ENCODE assay signal across 9 cellular contexts in the genomic region with DNA sequence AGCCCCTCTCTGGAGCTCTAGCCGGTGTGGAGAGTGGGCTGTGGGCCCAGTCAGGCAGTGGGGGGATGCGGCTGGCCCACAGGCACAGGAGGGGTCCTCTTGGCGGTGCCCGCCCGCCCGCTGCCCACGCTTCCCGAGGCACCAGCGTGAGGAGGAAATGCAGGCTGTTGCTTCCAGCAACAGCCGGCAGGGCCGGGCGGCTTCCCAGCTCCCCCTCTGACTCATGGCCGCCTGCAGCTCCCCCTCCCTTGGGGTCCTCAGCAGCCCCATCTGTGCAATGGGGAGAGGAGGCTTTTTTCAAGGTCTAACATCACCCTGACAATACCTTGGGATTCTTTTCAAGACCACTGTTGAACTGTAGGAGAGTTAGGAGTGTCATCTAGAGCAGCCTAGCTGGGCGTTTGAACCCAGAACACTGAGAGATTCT. TPM values are rescaled to one million over a fixed set of nuclear protein-coding genes. Genes with fewer than 3 reads are reported as not detected.
DNase-seq lines count a peak whose midpoint lies in the region; ATAC-seq and TF ChIP-seq lines count a peak whose summit lies in the region.
"Had no signal": no experiment of that assay in that cellular context is flagged by ENCODE, and none has a peak within 500 bp of the region (broad histone marks: within the 10 kb centered on the region; RNA-seq: fewer than 3 reads in every experiment).

No MANE protein-coding gene starts in this region.

- no peak for TF ChIP-seq CTCF in coronary artery (IDR thresholded peaks at IDR 0.05)
- TF ChIP-seq CTCF in GM13976 (IDR thresholded peaks at IDR 0.05; ENCODE audit: borderline replicate concordance, control extremely low read depth, extremely low read depth, insufficient read depth, missing control alignments): no peak

- peaks cover 77% of the 10 kb centered on the region for H3K4me1 ChIP-seq in muscle layer of colon (ENCODE audit: insufficient read depth, low read length)

- in situ Hi-C loops in GM13976 (cut with MboI; ENCODE audit: low sequenced_read_pairs, unreplicated experiment): no loop called here

- peak overlapping the region; percentile 72 to 94 for H3K27ac ChIP-seq in coronary artery
- H3K27ac ChIP-seq in muscle layer of colon (ENCODE audit: low read depth, low read length): peak overlapping the region; percentile 84

- H3K4me3 Mint-ChIP-seq in IgD-negative memory B cell: peak overlapping the region; percentile 74 to 94 (median 89)
- H3K4me3 Mint-ChIP-seq: CD4-positive, alpha-beta T cell had no signal

- peaks cover 4% of the 10 kb centered on the region for H3K36me3 Mint-ChIP-seq in IgD-negative memory B cell

- DNase-seq in A172 (ENCODE audit: low spot score) (peak; percentile 72), coronary artery (ENCODE audit: low spot score) (no peak), GM13976 (ENCODE audit: low spot score) (no peak), NAMALWA (ENCODE audit: low spot score) (no peak), cerebellar cortex (ENCODE audit: low spot score) (no peak)
- DNase-seq: CD4-positive, alpha-beta T cell had no signal

- no peaks in the 10 kb centered on the region for H3K9me3 Mint-ChIP-seq in IgD-negative memory B cell
- H3K9me3 Mint-ChIP-seq: CD4-positive, alpha-beta T cell had no signal

- H3K4me3 ChIP-seq in coronary artery (peak overlapping the region; percentile 47), muscle layer of colon (ENCODE audit: low read depth in 1 of 2, low read length in 2 of 2) (peak overlapping the region in 1 of 2 donors; percentile 43)

- no peak for ATAC-seq in HG02970 (IDR thresholded peaks at IDR 0.05; ENCODE audit: low FRiP score, unreplicated experiment)

- H3K9ac ChIP-seq in muscle layer of colon (ENCODE audit: low read length): peak overlapping the region; percentile 53

- peak overlapping the region; percentile 92 to 97 (median 93) for H3K27ac Mint-ChIP-seq in IgD-negative memory B cell
- H3K27ac Mint-ChIP-seq: CD4-positive, alpha-beta T cell had no signal

- H3K9me3 ChIP-seq in muscle layer of colon (ENCODE audit: low read length): no peaks in the 10 kb centered on the region

- H3K4me1 Mint-ChIP-seq in IgD-negative memory B cell: peaks cover 56 to 79% (median 74%) of the 10 kb centered on the region in 3 donors

- no peaks in the 10 kb centered on the region for H3K36me3 ChIP-seq in muscle layer of colon (ENCODE audit: insufficient read depth, low read length)

- no peaks in the 10 kb centered on the region for H3K27me3 ChIP-seq in muscle layer of colon (ENCODE audit: control insufficient read depth in 1 of 2, insufficient read depth in 2 of 2, low read length in 2 of 2)

- H3K27me3 Mint-ChIP-seq in IgD-negative memory B cell: no peaks in the 10 kb centered on the region

RNA-seq across cellular contexts. Expression of a gene that starts 10.4 kb away (rescaled TPM):
- total RNA-seq in A172 (2014; rRNA removed; shearing (Covaris generic)): 162 and 189 TPM in 2 replicates
- 447 TPM for polyA plus RNA-seq in IgD-negative memory B cell
